ENCODE assay signal across 1 cellular context in genomic region chr19:12723383-12723642, GRCh38.
TF ChIP-seq lines count a peak whose summit lies in the region.

No MANE protein-coding gene starts in this region.

TF ChIP-seq in SK-N-SH, 30 proteins besides CTCF, POLR2A, EP300 and RAD21 (continued from another document):
- no peak for TF ChIP-seq IRF3 (IDR thresholded peaks at IDR 0.05; ENCODE audit: low read depth, low read length)
